Comparison of ENCODE assay signal across 1 cellular context in the genomic region with DNA sequence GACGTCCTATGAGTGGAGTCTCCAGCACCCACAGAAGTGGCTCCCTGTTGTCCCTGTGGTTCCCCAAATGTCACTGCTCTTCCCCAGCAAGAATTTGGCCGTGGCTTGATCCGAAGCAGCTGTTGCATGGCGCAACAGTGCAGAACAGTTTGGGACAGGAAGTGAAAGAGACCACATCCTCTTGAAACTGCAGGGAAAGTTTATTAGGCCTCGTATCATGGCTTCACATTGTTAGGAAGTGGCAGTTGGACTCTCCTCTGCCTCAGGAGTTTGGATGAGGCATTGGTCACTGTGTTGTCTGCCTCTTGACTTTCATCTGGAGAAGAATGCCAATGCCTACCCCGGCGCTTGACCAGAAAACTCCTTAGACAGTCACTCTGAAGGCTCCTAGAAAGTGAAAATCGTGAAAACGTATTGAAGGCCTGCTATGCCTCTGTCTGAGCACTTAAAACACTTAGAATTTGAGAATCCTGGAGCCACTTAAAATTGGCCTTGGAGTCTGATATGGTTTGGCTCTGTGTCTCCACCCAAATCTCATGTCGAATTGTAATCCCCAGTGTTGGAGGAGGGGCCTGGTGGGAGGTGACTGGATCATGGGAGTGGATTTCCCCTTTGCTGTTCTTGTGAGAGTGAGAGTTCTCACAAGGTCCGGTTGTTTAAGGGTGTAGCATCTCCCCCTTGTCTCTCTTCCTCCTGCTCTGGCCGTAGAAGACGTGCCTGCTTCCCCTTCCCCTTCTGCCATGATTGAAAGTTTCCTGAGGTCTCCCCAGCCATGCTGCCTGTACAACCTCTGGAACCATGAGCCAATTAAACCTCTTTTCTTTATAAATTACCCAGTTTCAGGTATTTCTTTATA.
TF ChIP-seq lines count a peak whose summit lies in the region.

No MANE protein-coding gene starts in this region.

TF ChIP-seq in K562, 482 proteins besides CTCF, POLR2A, EP300 and RAD21 (continued from another document and continues in another):
- TF ChIP-seq ARID3A (IDR thresholded peaks at IDR 0.05; ENCODE audit: borderline replicate concordance, low read depth, low read length): no peak
- TF ChIP-seq ZFP91 (CRISPR knock-in tag; IDR thresholded peaks at IDR 0.05): no peak
- TF ChIP-seq, protein P1, sequence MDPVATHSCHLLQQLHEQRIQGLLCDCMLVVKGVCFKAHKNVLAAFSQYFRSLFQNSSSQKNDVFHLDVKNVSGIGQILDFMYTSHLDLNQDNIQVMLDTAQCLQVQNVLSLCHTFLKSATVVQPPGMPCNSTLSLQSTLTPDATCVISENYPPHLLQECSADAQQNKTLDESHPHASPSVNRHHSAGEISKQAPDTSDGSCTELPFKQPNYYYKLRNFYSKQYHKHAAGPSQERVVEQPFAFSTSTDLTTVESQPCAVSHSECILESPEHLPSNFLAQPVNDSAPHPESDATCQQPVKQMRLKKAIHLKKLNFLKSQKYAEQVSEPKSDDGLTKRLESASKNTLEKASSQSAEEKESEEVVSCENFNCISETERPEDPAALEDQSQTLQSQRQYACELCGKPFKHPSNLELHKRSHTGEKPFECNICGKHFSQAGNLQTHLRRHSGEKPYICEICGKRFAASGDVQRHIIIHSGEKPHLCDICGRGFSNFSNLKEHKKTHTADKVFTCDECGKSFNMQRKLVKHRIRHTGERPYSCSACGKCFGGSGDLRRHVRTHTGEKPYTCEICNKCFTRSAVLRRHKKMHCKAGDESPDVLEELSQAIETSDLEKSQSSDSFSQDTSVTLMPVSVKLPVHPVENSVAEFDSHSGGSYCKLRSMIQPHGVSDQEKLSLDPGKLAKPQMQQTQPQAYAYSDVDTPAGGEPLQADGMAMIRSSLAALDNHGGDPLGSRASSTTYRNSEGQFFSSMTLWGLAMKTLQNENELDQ (CRISPR knock-in tag; IDR thresholded peaks at IDR 0.05; ENCODE audit: borderline replicate concordance): no peak
- TF ChIP-seq TSC22D4 (tag; IDR thresholded peaks at IDR 0.05): no peak
- no peak for TF ChIP-seq ZNF431 (CRISPR knock-in tag; IDR thresholded peaks at IDR 0.05)
- no peak for TF ChIP-seq PREB (CRISPR knock-in tag; IDR thresholded peaks at IDR 0.05)
- peak; percentile 86 for TF ChIP-seq ETV1 (tag; conservative IDR thresholded peaks at IDR 0.05; ENCODE audit: low read depth)
- no peak for TF ChIP-seq MTA3 (IDR thresholded peaks at IDR 0.05; ENCODE audit: borderline replicate concordance)
- TF ChIP-seq, protein P2, sequence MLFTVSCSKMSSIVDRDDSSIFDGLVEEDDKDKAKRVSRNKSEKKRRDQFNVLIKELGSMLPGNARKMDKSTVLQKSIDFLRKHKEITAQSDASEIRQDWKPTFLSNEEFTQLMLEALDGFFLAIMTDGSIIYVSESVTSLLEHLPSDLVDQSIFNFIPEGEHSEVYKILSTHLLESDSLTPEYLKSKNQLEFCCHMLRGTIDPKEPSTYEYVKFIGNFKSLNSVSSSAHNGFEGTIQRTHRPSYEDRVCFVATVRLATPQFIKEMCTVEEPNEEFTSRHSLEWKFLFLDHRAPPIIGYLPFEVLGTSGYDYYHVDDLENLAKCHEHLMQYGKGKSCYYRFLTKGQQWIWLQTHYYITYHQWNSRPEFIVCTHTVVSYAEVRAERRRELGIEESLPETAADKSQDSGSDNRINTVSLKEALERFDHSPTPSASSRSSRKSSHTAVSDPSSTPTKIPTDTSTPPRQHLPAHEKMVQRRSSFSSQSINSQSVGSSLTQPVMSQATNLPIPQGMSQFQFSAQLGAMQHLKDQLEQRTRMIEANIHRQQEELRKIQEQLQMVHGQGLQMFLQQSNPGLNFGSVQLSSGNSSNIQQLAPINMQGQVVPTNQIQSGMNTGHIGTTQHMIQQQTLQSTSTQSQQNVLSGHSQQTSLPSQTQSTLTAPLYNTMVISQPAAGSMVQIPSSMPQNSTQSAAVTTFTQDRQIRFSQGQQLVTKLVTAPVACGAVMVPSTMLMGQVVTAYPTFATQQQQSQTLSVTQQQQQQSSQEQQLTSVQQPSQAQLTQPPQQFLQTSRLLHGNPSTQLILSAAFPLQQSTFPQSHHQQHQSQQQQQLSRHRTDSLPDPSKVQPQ (CRISPR knock-in tag; IDR thresholded peaks at IDR 0.05; ENCODE audit: borderline replicate concordance): no peak
- TF ChIP-seq, protein P3, sequence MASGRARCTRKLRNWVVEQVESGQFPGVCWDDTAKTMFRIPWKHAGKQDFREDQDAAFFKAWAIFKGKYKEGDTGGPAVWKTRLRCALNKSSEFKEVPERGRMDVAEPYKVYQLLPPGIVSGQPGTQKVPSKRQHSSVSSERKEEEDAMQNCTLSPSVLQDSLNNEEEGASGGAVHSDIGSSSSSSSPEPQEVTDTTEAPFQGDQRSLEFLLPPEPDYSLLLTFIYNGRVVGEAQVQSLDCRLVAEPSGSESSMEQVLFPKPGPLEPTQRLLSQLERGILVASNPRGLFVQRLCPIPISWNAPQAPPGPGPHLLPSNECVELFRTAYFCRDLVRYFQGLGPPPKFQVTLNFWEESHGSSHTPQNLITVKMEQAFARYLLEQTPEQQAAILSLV (tag; IDR thresholded peaks at IDR 0.05): no peak
- TF ChIP-seq ZNF140 (CRISPR knock-in tag; IDR thresholded peaks at IDR 0.05): no peak
- peak; percentile 64 for TF ChIP-seq ZBTB40 (IDR thresholded peaks at IDR 0.05)
- no peak for TF ChIP-seq ZBTB40 (CRISPR knock-in tag; IDR thresholded peaks at IDR 0.05)
- TF ChIP-seq KLF13 (tag; IDR thresholded peaks at IDR 0.05; ENCODE audit: borderline replicate concordance, low read depth): no peak
- no peak for TF ChIP-seq ZNF586 (CRISPR knock-in tag; conservative IDR thresholded peaks at IDR 0.05)
- no peak for TF ChIP-seq RBM25 (IDR thresholded peaks at IDR 0.05; ENCODE audit: low read depth, low read length, severe bottlenecking)
- TF ChIP-seq DMBX1 (CRISPR knock-in tag; IDR thresholded peaks at IDR 0.05; ENCODE audit: borderline replicate concordance): no peak
- no peak for TF ChIP-seq NELFE (IDR thresholded peaks at IDR 0.05; ENCODE audit: insufficient read depth, insufficient read length)
- TF ChIP-seq NFRKB (IDR thresholded peaks at IDR 0.05; ENCODE audit: low read depth): no peak
- no peak for TF ChIP-seq SNIP1 (IDR thresholded peaks at IDR 0.05; ENCODE audit: low read depth)
- no peak for TF ChIP-seq ETV5 (CRISPR knock-in tag; IDR thresholded peaks at IDR 0.05; ENCODE audit: low read depth)
- TF ChIP-seq STAT6 (CRISPR knock-in tag; IDR thresholded peaks at IDR 0.05): no peak
- TF ChIP-seq SNRNP70 (optimal IDR thresholded peaks at IDR 0.05; ENCODE audit: low read depth, low read length): no peak
- no peak for TF ChIP-seq CREM (IDR thresholded peaks at IDR 0.05; ENCODE audit: low read depth)
- no peak for TF ChIP-seq MYBL2 (IDR thresholded peaks at IDR 0.05; ENCODE audit: low read depth)
- no peak for TF ChIP-seq MYBL2 (CRISPR knock-in tag; IDR thresholded peaks at IDR 0.05; ENCODE audit: borderline replicate concordance)
- TF ChIP-seq EHMT2 (IDR thresholded peaks at IDR 0.05): no peak
- peak; percentile 86 for TF ChIP-seq GABPA (tag; conservative IDR thresholded peaks at IDR 0.05; ENCODE audit: low read depth)
